Comparison of ENCODE assay signal across 25 cellular contexts in the genomic region with DNA sequence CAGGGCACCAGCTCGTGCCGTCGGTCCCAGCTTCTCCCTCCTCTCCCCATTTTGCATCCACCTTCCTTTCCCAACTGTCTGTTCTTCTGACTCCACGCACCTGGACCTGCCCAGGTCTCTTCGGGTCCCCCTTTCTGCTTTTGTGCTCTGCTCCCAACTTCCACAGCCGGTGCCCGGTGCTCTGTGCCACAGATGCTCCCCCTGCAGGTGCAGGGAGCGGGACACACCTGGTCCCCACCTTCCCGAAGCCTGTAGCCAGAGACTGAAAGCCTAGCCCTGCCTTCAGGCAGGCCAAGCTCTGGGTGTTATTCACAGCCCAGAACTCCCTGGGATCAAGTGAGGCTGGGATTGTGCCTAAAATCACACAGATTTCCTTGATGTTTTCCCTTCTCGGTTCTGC. TPM values are rescaled to one million over a fixed set of nuclear protein-coding genes. Genes with fewer than 3 reads are reported as not detected.
DNase-seq lines count a peak whose midpoint lies in the region; ATAC-seq, FAIRE-seq and TF ChIP-seq lines count a peak whose summit lies in the region.
"Had no signal": no experiment of that assay in that cellular context is flagged by ENCODE, and none has a peak within 500 bp of the region (broad histone marks: within the 10 kb centered on the region; RNA-seq: fewer than 3 reads in every experiment).

No MANE protein-coding gene starts in this region.

- no peak for FAIRE-seq in H54 (lab: Jason Lieb, UNC)

- DNase-seq in GM06990 (ENCODE audit: extremely low read depth, insufficient read length) (no peak), HT-29 (ENCODE audit: low spot score) (peak; percentile 32), WERI-Rb-1 (no peak), H54 (ENCODE audit: insufficient read length, low spot score) (no peak), T-helper 1 cell (no peak)
- DNase-seq: activated CD4-positive, alpha-beta T cell treated with anti-CD3 and anti-CD28 coated beads, Interleukin-2, amount 50 U/mL, for 48 hours; activated naive CD4-positive, alpha-beta T cell; amygdala; CD8-positive, alpha-beta T cell; DMS79 treated with DMSO at 0.1 percent for 48 hours; effector CD8-positive, alpha-beta T cell; glutamatergic neuron; Karpas-422; NCI-H1417; NCI-H2171 treated with DMSO at 0.1 percent for 48 hours; NCI-H774; ovary; sigmoid colon; stimulated activated naive B cell treated with anti-CD40 and anti-IgM and Interleukin-4, amounts not matched to agents 10 μg/mL and 1 μg/mL and 100 μg/mL, for 72 hours; tibial artery had no signal

- H3K36me3 ChIP-seq in GM06990 (ENCODE audit: control insufficient read depth, insufficient read depth, low read length): no peaks in the 10 kb centered on the region
- no peaks in the 10 kb centered on the region for H3K36me3 ChIP-seq in WERI-Rb-1
- H3K36me3 ChIP-seq: ovary, sigmoid colon, tibial artery had no signal

- no peak for TF ChIP-seq POLR2A in H54 (IDR thresholded peaks at IDR 0.05; ENCODE audit: low read depth, low read length)

- no peaks in the 10 kb centered on the region for H3K9me3 ChIP-seq in WERI-Rb-1 (ENCODE audit: severe bottlenecking)
- H3K9me3 ChIP-seq: ovary, sigmoid colon, tibial artery had no signal

- ATAC-seq in HG02973 (IDR thresholded peaks at IDR 0.05; ENCODE audit: unreplicated experiment): no peak
- ATAC-seq: CD8-positive, alpha-beta T cell; stimulated activated naive B cell treated with anti-CD40 and anti-IgM and Interleukin-4, amounts not matched to agents 10 μg/mL and 1 μg/mL and 100 μg/mL, for 72 hours had no signal

- peak; percentile 19 for TF ChIP-seq CTCF in GM06990 (IDR thresholded peaks at IDR 0.05; ENCODE audit: insufficient read depth, low read length, poor library complexity, severe bottlenecking)
- TF ChIP-seq CTCF in WERI-Rb-1 (IDR thresholded peaks at IDR 0.05; ENCODE audit: low read depth, low read length): 0 out of 2 replicates have a peak, but pooled peaks have one; percentile 27

- H3K4me3 ChIP-seq in GM06990 (replicated peaks; ENCODE audit: low read depth, low read length) (no peak overlapping the region), WERI-Rb-1 (ENCODE audit: low read depth, low read length) (no peak overlapping the region)
- H3K4me3 ChIP-seq: lung, ovary, sigmoid colon, tibial artery had no signal

- H3K27me3 ChIP-seq in GM06990 (replicated peaks; ENCODE audit: control insufficient read depth, insufficient read depth, low read length): peaks cover 3% of the 10 kb centered on the region
- peaks cover 66% of the 10 kb centered on the region for H3K27me3 ChIP-seq in WERI-Rb-1 (ENCODE audit: insufficient read depth, low read depth, severe bottlenecking)
- no peaks in the 10 kb centered on the region for H3K27me3 ChIP-seq in layer of hippocampus (ENCODE audit: control insufficient read depth, insufficient read depth, low read length)
- H3K27me3 ChIP-seq: ovary had no signal

- no peak overlapping the region for H3K27ac ChIP-seq in WERI-Rb-1
- peak overlapping the region; percentile 27 for H3K27ac ChIP-seq in layer of hippocampus (ENCODE audit: low read depth, low read length)
- H3K27ac ChIP-seq: ovary, sigmoid colon, tibial artery had no signal

RNA-seq across cellular contexts. Expression of gene BMP7, which starts 24.6 kb away (rescaled TPM):
- total RNA-seq in HT-29 (2014; rRNA removed; shearing (Covaris generic)): not detected in 2 replicates
- total RNA-seq: CD8-positive, alpha-beta T cell; myocyte had no signal

RNA-seq across cellular contexts. Expression of gene SPO11, which starts 38.6 kb away (rescaled TPM):
- total RNA-seq in HT-29 (2014; rRNA removed; shearing (Covaris generic)): not detected in 2 replicates
- total RNA-seq: CD8-positive, alpha-beta T cell; cerebellum; lung; myocyte; ovary; sigmoid colon had no signal
